8 cellular contexts compared by ENCODE assay signal in the genomic region with DNA sequence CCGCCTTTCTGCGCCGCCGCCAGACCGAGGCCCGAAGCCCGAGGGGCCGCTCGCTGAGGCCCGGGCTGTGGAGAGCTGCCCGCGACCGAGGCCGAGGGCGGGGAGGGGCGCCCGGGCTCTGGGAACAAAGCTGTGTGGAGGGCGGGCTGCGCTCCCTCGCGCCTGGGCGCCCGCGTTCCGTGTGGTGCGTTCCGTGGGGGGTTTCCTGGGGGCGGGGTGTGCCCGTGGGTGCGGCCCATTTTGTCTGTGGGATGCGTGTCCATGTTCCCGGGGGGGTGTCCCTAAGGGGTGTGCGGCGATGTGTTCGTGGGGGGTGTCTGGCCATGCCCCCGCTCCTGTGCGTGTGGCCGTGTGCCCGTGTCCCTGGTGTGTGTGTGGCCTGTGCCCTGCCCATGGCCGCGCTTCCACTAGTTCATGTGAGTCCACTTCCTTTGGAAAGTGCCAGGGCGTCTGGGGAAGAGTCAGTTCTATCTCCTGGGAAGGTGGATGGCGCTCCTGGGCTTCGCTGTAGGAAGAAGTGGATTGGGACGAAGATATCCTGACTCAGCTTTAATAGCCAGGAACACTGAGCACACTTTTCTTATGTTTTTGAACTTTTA. TPM values are rescaled to one million over a fixed set of nuclear protein-coding genes. Genes with fewer than 3 reads are reported as not detected.
DNase-seq lines count a peak whose midpoint lies in the region; ATAC-seq and TF ChIP-seq lines count a peak whose summit lies in the region.

No MANE protein-coding gene starts in this region.

- DNase-seq in AG04449 (ENCODE audit: low read depth, low spot score), result no peak
- DNase-seq in MM.1S, result no peak
- peak; percentile 39 for DNase-seq in activated CD4-positive, alpha-beta memory T cell treated with anti-CD3 and anti-CD28 coated beads, Interleukin-2, amount 10 ng/mL, durations not matched to agents 7 days and 5 days
- DNase-seq in endothelial cell (ENCODE audit: low spot score), result peak; percentile 34
- DNase-seq in naive B cell, result peak; percentile 59
- DNase-seq in stimulated activated naive CD4-positive, alpha-beta T cell (lab: John Stamatoyannopoulos, UW), result peak in 5 of 6 experiments; percentile 24 to 57 (median 49)

- H3F3A ChIP-seq in MM.1S (ENCODE audit: insufficient read depth, low read length), result peaks cover 5% of the 10 kb centered on the region

- H3K27me3 Mint-ChIP-seq in activated CD4-positive, alpha-beta memory T cell treated with anti-CD3 and anti-CD28 coated beads, Interleukin-2, amount 10 ng/mL, durations not matched to agents 7 days and 5 days, result no peaks in the 10 kb centered on the region
- H3K27me3 Mint-ChIP-seq in endothelial cell (ENCODE audit: unreplicated experiment) (peaks cover 20% of the 10 kb centered on the region), naive B cell (no peaks in the 10 kb centered on the region)

- no peaks in the 10 kb centered on the region for H3K9me3 ChIP-seq in MM.1S (replicated peaks; ENCODE audit: insufficient read depth, low read length)

- H3K9me3 Mint-ChIP-seq in activated CD4-positive, alpha-beta memory T cell treated with anti-CD3 and anti-CD28 coated beads, Interleukin-2, amount 10 ng/mL, durations not matched to agents 7 days and 5 days, result no peaks in the 10 kb centered on the region
- H3K9me3 Mint-ChIP-seq in endothelial cell (ENCODE audit: unreplicated experiment), result no peaks in the 10 kb centered on the region
- no peaks in the 10 kb centered on the region for H3K9me3 Mint-ChIP-seq in naive B cell

- H3K27me3 ChIP-seq in MM.1S (replicated peaks; ENCODE audit: insufficient read depth, low read length), result no peaks in the 10 kb centered on the region

- peak overlapping the region; percentile 25; the same call in 1 of the 2 replicates for H3K27ac ChIP-seq in MM.1S (ENCODE audit: low read length)

- peak overlapping the region; percentile 77 for H3K27ac Mint-ChIP-seq in activated CD4-positive, alpha-beta memory T cell treated with anti-CD3 and anti-CD28 coated beads, Interleukin-2, amount 10 ng/mL, durations not matched to agents 7 days and 5 days
- H3K27ac Mint-ChIP-seq in endothelial cell (ENCODE audit: unreplicated experiment), result peak overlapping the region; percentile 87
- peak overlapping the region; percentile 79 to 97 (median 94) for H3K27ac Mint-ChIP-seq in naive B cell

- H3K9ac ChIP-seq in MM.1S (ENCODE audit: low read length), result peak overlapping the region; percentile 93

- peaks cover 3% of the 10 kb centered on the region; the same call in 1 of the 2 replicates for H3K4me1 ChIP-seq in MM.1S (ENCODE audit: low read length)

- peak overlapping the region; percentile 77 for H3K4me3 ChIP-seq in AG04449 (ENCODE audit: low read depth, low read length)
- peak overlapping the region; percentile 90 for H3K4me3 ChIP-seq in MM.1S (ENCODE audit: low read length)

- peak overlapping the region; percentile 60 for H2AFZ ChIP-seq in MM.1S (ENCODE audit: low read length)

- H3K36me3 ChIP-seq in MM.1S (replicated peaks; ENCODE audit: insufficient read depth, low read length), result no peaks in the 10 kb centered on the region

- POLR2A ChIA-PET in AG04449 (lab: Yijun Ruan, JAX), result interaction anchor here (0.6 to 1.5 kb wide), 3 partner anchors 27 to 76 kb away, joined by 3 to 4 read pairs (median 3); a partner anchor contains a TSS
- POLR2A ChIA-PET in activated CD4-positive, alpha-beta memory T cell treated with anti-CD3 and anti-CD28 coated beads, Interleukin-2, amount 10 ng/mL, durations not matched to agents 7 days and 5 days (lab: Charles Lee), result interaction anchor here (0.9 to 4.7 kb wide), 12 partner anchors 19 to 536 kb away, joined by 3 to 49 read pairs (median 4); a partner anchor contains a TSS

- H3K4me1 Mint-ChIP-seq in activated CD4-positive, alpha-beta memory T cell treated with anti-CD3 and anti-CD28 coated beads, Interleukin-2, amount 10 ng/mL, durations not matched to agents 7 days and 5 days, result peaks cover 41% of the 10 kb centered on the region
- peaks cover 74% of the 10 kb centered on the region for H3K4me1 Mint-ChIP-seq in endothelial cell (ENCODE audit: unreplicated experiment)
- H3K4me1 Mint-ChIP-seq in naive B cell, result peaks cover 18 to 31% (median 29%) of the 10 kb centered on the region in 3 donors

- TF ChIP-seq CTCF in AG04449 (IDR thresholded peaks at IDR 0.05; ENCODE audit: insufficient read depth, low read length, missing control alignments) (no peak), MM.1S (IDR thresholded peaks at IDR 0.05; ENCODE audit: low read length) (no peak), endothelial cell (IDR thresholded peaks at IDR 0.05; ENCODE audit: unreplicated experiment) (no peak)

- ATAC-seq in GM19372 (IDR thresholded peaks at IDR 0.05; ENCODE audit: low read depth, unreplicated experiment) (peak; percentile 17), naive B cell (ENCODE audit: low read depth in 2 of 2) (peak; percentile 41 to 49), HG03039 (IDR thresholded peaks at IDR 0.05; ENCODE audit: unreplicated experiment) (no peak)

- CTCF ChIA-PET in AG04449 (lab: Yijun Ruan, JAX), result interaction anchor here (1.1 to 5.4 kb wide), 4 partner anchors 12 to 87 kb away, joined by 3 to 39 read pairs (median 4); a partner anchor contains a TSS
- CTCF ChIA-PET in activated CD4-positive, alpha-beta memory T cell treated with anti-CD3 and anti-CD28 coated beads, Interleukin-2, amount 10 ng/mL, durations not matched to agents 7 days and 5 days (lab: Charles Lee), result interaction anchor here (0.8 to 3.1 kb wide), 4 partner anchors 19 to 315 kb away, joined by 3 to 37 read pairs (median 4); a partner anchor contains a TSS

- H3K4me2 ChIP-seq in MM.1S (ENCODE audit: low read depth, low read length), result peak overlapping the region; percentile 91

- H4K20me1 ChIP-seq in MM.1S (ENCODE audit: insufficient read depth, low read length), result no peaks in the 10 kb centered on the region

- peaks cover 32% of the 10 kb centered on the region for H3K36me3 Mint-ChIP-seq in activated CD4-positive, alpha-beta memory T cell treated with anti-CD3 and anti-CD28 coated beads, Interleukin-2, amount 10 ng/mL, durations not matched to agents 7 days and 5 days (ENCODE audit: low read depth)
- peaks cover 38% of the 10 kb centered on the region for H3K36me3 Mint-ChIP-seq in endothelial cell (ENCODE audit: low read depth, unreplicated experiment)
- H3K36me3 Mint-ChIP-seq in naive B cell, result peaks cover under 1 to 8% of the 10 kb centered on the region in 2 donors

- H3K9me2 ChIP-seq in MM.1S (replicated peaks; ENCODE audit: insufficient read depth, low read length), result no peaks in the 10 kb centered on the region

- peak overlapping the region; percentile 81 for H3K4me3 Mint-ChIP-seq in activated CD4-positive, alpha-beta memory T cell treated with anti-CD3 and anti-CD28 coated beads, Interleukin-2, amount 10 ng/mL, durations not matched to agents 7 days and 5 days
- H3K4me3 Mint-ChIP-seq in endothelial cell (ENCODE audit: unreplicated experiment), result peak overlapping the region; percentile 99
- peak overlapping the region; percentile 87 to 96 (median 89) for H3K4me3 Mint-ChIP-seq in naive B cell

- peaks cover 52% of the 10 kb centered on the region for H3K79me2 ChIP-seq in MM.1S (ENCODE audit: low read length)

RNA-seq across cellular contexts. Expression of a gene that starts 0.5 kb away (rescaled TPM):
- total RNA-seq in activated CD4-positive, alpha-beta memory T cell treated with anti-CD3 and anti-CD28 coated beads, Interleukin-2, amount 10 ng/mL, durations not matched to agents 7 days and 5 days, result 10 to 100 TPM; 44.9 to 48.9 TPM
- total RNA-seq in endothelial cell (ENCODE audit: unreplicated experiment), result 180 TPM
- polyA plus RNA-seq in naive B cell (ENCODE audit: low read depth in 6 of 6), result 10 to 100 TPM in 5 of 6 donors, 1 to 10 TPM in 1; 6.8 to 14.4 (median 11.5) TPM

RNA-seq across cellular contexts. Expression of a gene that starts 27.4 kb away (rescaled TPM):
- total RNA-seq in activated CD4-positive, alpha-beta memory T cell treated with anti-CD3 and anti-CD28 coated beads, Interleukin-2, amount 10 ng/mL, durations not matched to agents 7 days and 5 days, result 10 to 100 TPM; 93.4 to 96.8 TPM
- 147 TPM for total RNA-seq in endothelial cell (ENCODE audit: unreplicated experiment)
- polyA plus RNA-seq in naive B cell (ENCODE audit: low read depth in 6 of 6), result 10 to 100 TPM in 1 of 6 donors, 1 to 10 TPM in 5; 1.2 to 10.1 (median 2.2) TPM

Comparison
In these comparisons a context has a peak if more than half of its experiments do, and no peak if none do; other contexts are left out.
1. DNase-seq: peak in activated CD4-positive, alpha-beta memory T cell treated with anti-CD3 and anti-CD28 coated beads, Interleukin-2, amount 10 ng/mL, durations not matched to agents 7 days and 5 days (single experiment), endothelial cell (single experiment), naive B cell (single experiment) and stimulated activated naive CD4-positive, alpha-beta T cell (5 of 6); none in AG04449 (single experiment) and MM.1S (single experiment).
2. Peak in every context shown above with its lines, with median percentiles within 50 percentile points of each other: H3K27ac Mint-ChIP-seq and H3K4me3 Mint-ChIP-seq.